Comparison of ENCODE assay signal across 13 cellular contexts in genomic region chr9:11457809-11458785, GRCh38.
DNase-seq lines count a peak whose midpoint lies in the region; ATAC-seq and TF ChIP-seq lines count a peak whose summit lies in the region.
"Had no signal": no experiment of that assay in that cellular context is flagged by ENCODE, and none has a peak within 500 bp of the region (broad histone marks: within the 10 kb centered on the region; RNA-seq: fewer than 3 reads in every experiment).

No MANE protein-coding gene starts in this region.

- no peaks in the 10 kb centered on the region for H3K79me2 ChIP-seq in KMS-11 (ENCODE audit: insufficient read depth, low read depth)

- H3K36me3 ChIP-seq in KMS-11 (ENCODE audit: insufficient read depth), result no peaks in the 10 kb centered on the region
- H3K36me3 ChIP-seq: esophagus muscularis mucosa, right atrium auricular region had no signal

- peaks cover 43% of the 10 kb centered on the region for H3K4me1 ChIP-seq in KMS-11 (ENCODE audit: low read depth, poor library complexity, severe bottlenecking)
- H3K4me1 ChIP-seq: esophagus muscularis mucosa, right atrium auricular region had no signal

- no peak for TF ChIP-seq CTCF in KMS-11 (conservative IDR thresholded peaks at IDR 0.05; ENCODE audit: low read depth, low read length)

- DNase-seq in DMS 273 treated with DMSO at 0.1 percent for 48 hours (lab: John Stamatoyannopoulos, UW) (peak; percentile 97), UCSD-AML1 (lab: John Stamatoyannopoulos, UW; ENCODE audit: unreplicated experiment) (peak; percentile 10), islet precursor cell (peak; percentile 94), Kasumi-1 (lab: John Stamatoyannopoulos, UW) (no peak), activated gamma-delta T cell treated with Interleukin-2 at 50 U/mL for 16 hours (no peak)
- no peak for DNase-seq in stimulated activated naive CD4-positive, alpha-beta T cell (lab: John Stamatoyannopoulos, UW)
- DNase-seq: activated CD4-positive, alpha-beta memory T cell treated with anti-CD3 and anti-CD28 coated beads for 36 hours; activated naive CD4-positive, alpha-beta T cell had no signal

- no peaks in the 10 kb centered on the region for H4K20me1 ChIP-seq in KMS-11 (ENCODE audit: insufficient read depth)

- no peaks in the 10 kb centered on the region for H3K27me3 ChIP-seq in KMS-11 (ENCODE audit: insufficient read depth, low read depth)
- H3K27me3 ChIP-seq: esophagus muscularis mucosa, right atrium auricular region had no signal

- peak overlapping the region; percentile 48 for H2AFZ ChIP-seq in KMS-11 (ENCODE audit: low read depth)

- H3K4me3 ChIP-seq in KMS-11 (IDR thresholded peaks at IDR 0.05; ENCODE audit: insufficient read depth, low read depth, low read length), result no peak overlapping the region
- H3K4me3 ChIP-seq: esophagus muscularis mucosa, right atrium auricular region had no signal

- H3K27ac ChIP-seq in KMS-11, result peak overlapping the region; percentile 97
- H3K27ac ChIP-seq: C4-2B, esophagus muscularis mucosa, right atrium auricular region had no signal

- peak overlapping the region; percentile 77 for H3K4me2 ChIP-seq in KMS-11

- ATAC-seq in HG03457 (IDR thresholded peaks at IDR 0.05; ENCODE audit: unreplicated experiment), result no peak

- H3K9ac ChIP-seq in KMS-11, result peak overlapping the region; percentile 76

Comparison
In these comparisons a context has a peak if more than half of its experiments do, and no peak if none do; other contexts are left out.
1. DNase-seq: peak in DMS 273 treated with DMSO at 0.1 percent for 48 hours (single experiment), UCSD-AML1 (single experiment) and islet precursor cell (single experiment); none in stimulated activated naive CD4-positive, alpha-beta T cell (0 of 6), Kasumi-1 (0 of 2) and activated gamma-delta T cell treated with Interleukin-2 at 50 U/mL for 16 hours (single experiment).